19 cellular contexts compared by ENCODE assay signal in the genomic region with DNA sequence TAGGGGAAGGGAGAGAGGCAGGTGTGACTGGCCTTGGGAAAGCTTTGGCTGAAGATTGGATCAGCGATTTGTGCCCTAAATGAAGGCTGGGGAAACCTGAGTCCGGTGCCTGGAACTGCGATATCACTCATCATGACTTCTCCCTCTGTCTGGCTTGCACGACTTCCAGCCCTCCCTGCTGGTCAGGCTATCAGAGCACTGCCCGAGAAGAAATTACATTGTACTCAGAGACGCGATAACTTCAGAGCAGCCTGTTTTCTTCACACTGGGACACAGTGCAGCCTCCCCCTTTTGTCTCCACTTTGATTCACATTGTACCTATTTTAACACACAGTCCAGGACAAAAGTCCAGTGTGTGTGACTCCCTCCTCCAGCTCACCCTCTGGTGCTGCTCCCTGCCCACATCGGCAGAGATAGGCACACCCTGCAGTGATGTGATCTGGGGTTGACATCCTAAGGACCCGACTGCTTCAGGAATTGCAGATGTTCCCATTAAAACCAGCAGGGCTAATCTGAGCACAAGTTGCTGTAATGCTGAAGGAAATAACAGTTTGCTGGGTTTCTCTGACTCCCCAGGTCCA.
"Had no signal": no experiment of that assay in that cellular context is flagged by ENCODE, and none has a peak within 500 bp of the region (broad histone marks: within the 10 kb centered on the region; RNA-seq: fewer than 3 reads in every experiment).

No MANE protein-coding gene starts in this region.

- FAIRE-seq: keratinocyte, pancreas had no signal

- H3K4me3 ChIP-seq: cardiac muscle cell, left lung, mucosa of descending colon, pancreas, thyroid gland had no signal

- H3K36me3 ChIP-seq: cardiac muscle cell, left lung, neutrophil, pancreas, thyroid gland, WERI-Rb-1 had no signal

- H3K27me3 Mint-ChIP-seq: naive B cell had no signal

- H3K27ac Mint-ChIP-seq: activated CD4-positive, alpha-beta memory T cell treated with anti-CD3 and anti-CD28 coated beads for 36 hours; activated CD4-positive, alpha-beta T cell treated with anti-CD3 and anti-CD28 coated beads for 36 hours; activated naive CD8-positive, alpha-beta T cell treated with anti-CD3 and anti-CD28 coated beads for 36 hours; activated T-helper 17 cell treated with anti-CD3 and anti-CD28 coated beads, Interleukin-2, amount 50 U/mL, for 72 hours; memory B cell had no signal

- H3K27me3 ChIP-seq: neutrophil, pancreas, thyroid gland had no signal

- H3K4me1 Mint-ChIP-seq: activated CD4-positive, alpha-beta T cell treated with anti-CD3 and anti-CD28 coated beads for 36 hours; activated naive CD8-positive, alpha-beta T cell treated with anti-CD3 and anti-CD28 coated beads for 36 hours; activated T-helper 17 cell treated with anti-CD3 and anti-CD28 coated beads, Interleukin-2, amount 50 U/mL, for 72 hours; memory B cell; naive B cell had no signal

- H3K4me3 Mint-ChIP-seq: activated CD4-positive, alpha-beta memory T cell treated with anti-CD3 and anti-CD28 coated beads for 36 hours; activated CD4-positive, alpha-beta T cell treated with anti-CD3 and anti-CD28 coated beads for 36 hours; activated naive CD8-positive, alpha-beta T cell treated with anti-CD3 and anti-CD28 coated beads for 36 hours; activated T-helper 17 cell treated with anti-CD3 and anti-CD28 coated beads, Interleukin-2, amount 50 U/mL, for 72 hours; memory B cell; naive B cell had no signal

- H3K4me1 ChIP-seq: left lung, pancreas had no signal

- H3K9me3 Mint-ChIP-seq: activated CD4-positive, alpha-beta memory T cell treated with anti-CD3 and anti-CD28 coated beads for 36 hours; activated naive CD8-positive, alpha-beta T cell treated with anti-CD3 and anti-CD28 coated beads for 36 hours; memory B cell had no signal

- H3K27ac ChIP-seq: cardiac muscle cell, left lung, neutrophil, pancreas, thyroid gland, WERI-Rb-1 had no signal

- ATAC-seq: activated CD4-positive, alpha-beta T cell treated with anti-CD3 and anti-CD28 coated beads for 36 hours; activated T-helper 17 cell treated with anti-CD3 and anti-CD28 coated beads, Interleukin-2, amount 50 U/mL, for 72 hours; left lung; mucosa of descending colon; pancreas had no signal

- DNase-seq: activated CD4-positive, alpha-beta memory T cell treated with anti-CD3 and anti-CD28 coated beads for 36 hours; activated CD4-positive, alpha-beta T cell treated with anti-CD3 and anti-CD28 coated beads for 36 hours; activated naive CD4-positive, alpha-beta T cell; activated naive CD8-positive, alpha-beta T cell treated with anti-CD3 and anti-CD28 coated beads for 36 hours; activated T-cell treated with anti-CD3 and anti-CD28 coated beads, Interleukin-2, amount 50 U/mL, for 1 hour; amygdala; hypothalamus; left lung; mucosa of descending colon; naive B cell; pancreas; stimulated activated naive CD4-positive, alpha-beta T cell; thyroid gland; WERI-Rb-1 had no signal

- H3K9me3 ChIP-seq: left lung, mucosa of descending colon, neutrophil, pancreas, thyroid gland had no signal

- H3K36me3 Mint-ChIP-seq: activated CD4-positive, alpha-beta memory T cell treated with anti-CD3 and anti-CD28 coated beads for 36 hours; activated naive CD8-positive, alpha-beta T cell treated with anti-CD3 and anti-CD28 coated beads for 36 hours; memory B cell; naive B cell had no signal
